In the genomic region with DNA sequence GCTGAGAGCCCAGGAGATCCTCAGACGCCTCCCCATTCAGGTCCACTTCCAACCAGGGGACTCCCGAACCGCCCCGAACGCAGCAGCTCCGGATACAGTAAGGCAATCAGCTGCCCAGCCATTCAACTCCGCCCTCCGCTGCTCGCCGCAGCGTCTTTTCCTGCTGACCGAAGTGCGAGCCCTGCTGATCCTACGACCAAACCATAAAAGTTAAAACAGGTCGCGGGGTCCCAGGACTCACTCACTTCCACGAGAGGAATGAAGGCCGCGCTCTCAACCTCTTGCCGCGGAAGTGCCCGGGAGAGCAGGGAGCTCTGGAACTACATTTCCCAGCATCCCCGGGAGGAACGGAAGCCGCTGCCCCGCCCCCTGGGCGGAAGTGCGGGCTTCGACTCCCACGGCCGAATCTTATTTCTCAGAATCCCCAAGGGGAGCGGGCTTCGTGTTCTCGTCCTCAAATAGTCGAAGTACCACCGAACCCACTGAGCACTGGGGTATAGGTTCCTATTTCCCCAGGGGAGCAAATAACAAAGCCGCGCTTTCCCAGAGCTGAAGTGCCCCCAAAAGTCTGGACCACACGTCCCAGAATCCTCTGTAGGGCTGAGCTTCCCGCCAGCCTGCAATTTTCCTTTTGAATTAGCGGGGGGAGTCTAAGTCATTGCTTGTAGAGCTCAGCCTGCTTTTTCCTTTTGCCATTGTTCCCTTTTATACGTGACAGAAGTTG, we compare ENCODE assay signal across 1 cellular context.
TF ChIP-seq lines count a peak whose summit lies in the region.

TSS of gene ZNF45 (minus strand) at position 298 of the 724 bp plus-strand sequence. CDS start 13,097 bp downstream, outside the sequence.

TF ChIP-seq in HepG2, 621 proteins besides CTCF, POLR2A, EP300 and RAD21 (continued from another document and continues in another):
- TF ChIP-seq, protein P1, sequence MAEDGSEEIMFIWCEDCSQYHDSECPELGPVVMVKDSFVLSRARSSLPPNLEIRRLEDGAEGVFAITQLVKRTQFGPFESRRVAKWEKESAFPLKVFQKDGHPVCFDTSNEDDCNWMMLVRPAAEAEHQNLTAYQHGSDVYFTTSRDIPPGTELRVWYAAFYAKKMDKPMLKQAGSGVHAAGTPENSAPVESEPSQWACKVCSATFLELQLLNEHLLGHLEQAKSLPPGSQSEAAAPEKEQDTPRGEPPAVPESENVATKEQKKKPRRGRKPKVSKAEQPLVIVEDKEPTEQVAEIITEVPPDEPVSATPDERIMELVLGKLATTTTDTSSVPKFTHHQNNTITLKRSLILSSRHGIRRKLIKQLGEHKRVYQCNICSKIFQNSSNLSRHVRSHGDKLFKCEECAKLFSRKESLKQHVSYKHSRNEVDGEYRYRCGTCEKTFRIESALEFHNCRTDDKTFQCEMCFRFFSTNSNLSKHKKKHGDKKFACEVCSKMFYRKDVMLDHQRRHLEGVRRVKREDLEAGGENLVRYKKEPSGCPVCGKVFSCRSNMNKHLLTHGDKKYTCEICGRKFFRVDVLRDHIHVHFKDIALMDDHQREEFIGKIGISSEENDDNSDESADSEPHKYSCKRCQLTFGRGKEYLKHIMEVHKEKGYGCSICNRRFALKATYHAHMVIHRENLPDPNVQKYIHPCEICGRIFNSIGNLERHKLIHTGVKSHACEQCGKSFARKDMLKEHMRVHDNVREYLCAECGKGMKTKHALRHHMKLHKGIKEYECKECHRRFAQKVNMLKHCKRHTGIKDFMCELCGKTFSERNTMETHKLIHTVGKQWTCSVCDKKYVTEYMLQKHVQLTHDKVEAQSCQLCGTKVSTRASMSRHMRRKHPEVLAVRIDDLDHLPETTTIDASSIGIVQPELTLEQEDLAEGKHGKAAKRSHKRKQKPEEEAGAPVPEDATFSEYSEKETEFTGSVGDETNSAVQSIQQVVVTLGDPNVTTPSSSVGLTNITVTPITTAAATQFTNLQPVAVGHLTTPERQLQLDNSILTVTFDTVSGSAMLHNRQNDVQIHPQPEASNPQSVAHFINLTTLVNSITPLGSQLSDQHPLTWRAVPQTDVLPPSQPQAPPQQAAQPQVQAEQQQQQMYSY (CRISPR knock-in tag; IDR thresholded peaks at IDR 0.05): no peak
- no peak for TF ChIP-seq ZNF737 (CRISPR knock-in tag; IDR thresholded peaks at IDR 0.05; ENCODE audit: borderline replicate concordance)
- TF ChIP-seq HMGA1 (CRISPR knock-in tag; conservative IDR thresholded peaks at IDR 0.05): no peak
- TF ChIP-seq ZKSCAN8 (CRISPR knock-in tag; IDR thresholded peaks at IDR 0.05; ENCODE audit: borderline replicate concordance): no peak
- TF ChIP-seq RFX3 (CRISPR knock-in tag; IDR thresholded peaks at IDR 0.05): no peak
- TF ChIP-seq EEA1 (CRISPR knock-in tag; IDR thresholded peaks at IDR 0.05; ENCODE audit: borderline replicate concordance): no peak
- TF ChIP-seq ZNF143 (CRISPR knock-in tag; IDR thresholded peaks at IDR 0.05): peak; percentile 97
- no peak for TF ChIP-seq SNRNP70 (IDR thresholded peaks at IDR 0.05; ENCODE audit: low read depth, low read length)
- TF ChIP-seq, protein P2, sequence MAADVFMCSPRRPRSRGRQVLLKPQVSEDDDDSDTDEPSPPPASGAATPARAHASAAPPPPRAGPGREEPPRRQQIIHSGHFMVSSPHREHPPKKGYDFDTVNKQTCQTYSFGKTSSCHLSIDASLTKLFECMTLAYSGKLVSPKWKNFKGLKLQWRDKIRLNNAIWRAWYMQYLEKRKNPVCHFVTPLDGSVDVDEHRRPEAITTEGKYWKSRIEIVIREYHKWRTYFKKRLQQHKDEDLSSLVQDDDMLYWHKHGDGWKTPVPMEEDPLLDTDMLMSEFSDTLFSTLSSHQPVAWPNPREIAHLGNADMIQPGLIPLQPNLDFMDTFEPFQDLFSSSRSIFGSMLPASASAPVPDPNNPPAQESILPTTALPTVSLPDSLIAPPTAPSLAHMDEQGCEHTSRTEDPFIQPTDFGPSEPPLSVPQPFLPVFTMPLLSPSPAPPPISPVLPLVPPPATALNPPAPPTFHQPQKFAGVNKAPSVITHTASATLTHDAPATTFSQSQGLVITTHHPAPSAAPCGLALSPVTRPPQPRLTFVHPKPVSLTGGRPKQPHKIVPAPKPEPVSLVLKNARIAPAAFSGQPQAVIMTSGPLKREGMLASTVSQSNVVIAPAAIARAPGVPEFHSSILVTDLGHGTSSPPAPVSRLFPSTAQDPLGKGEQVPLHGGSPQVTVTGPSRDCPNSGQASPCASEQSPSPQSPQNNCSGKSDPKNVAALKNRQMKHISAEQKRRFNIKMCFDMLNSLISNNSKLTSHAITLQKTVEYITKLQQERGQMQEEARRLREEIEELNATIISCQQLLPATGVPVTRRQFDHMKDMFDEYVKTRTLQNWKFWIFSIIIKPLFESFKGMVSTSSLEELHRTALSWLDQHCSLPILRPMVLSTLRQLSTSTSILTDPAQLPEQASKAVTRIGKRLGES (CRISPR knock-in tag; IDR thresholded peaks at IDR 0.05; ENCODE audit: borderline replicate concordance): no peak
- TF ChIP-seq, protein P3, sequence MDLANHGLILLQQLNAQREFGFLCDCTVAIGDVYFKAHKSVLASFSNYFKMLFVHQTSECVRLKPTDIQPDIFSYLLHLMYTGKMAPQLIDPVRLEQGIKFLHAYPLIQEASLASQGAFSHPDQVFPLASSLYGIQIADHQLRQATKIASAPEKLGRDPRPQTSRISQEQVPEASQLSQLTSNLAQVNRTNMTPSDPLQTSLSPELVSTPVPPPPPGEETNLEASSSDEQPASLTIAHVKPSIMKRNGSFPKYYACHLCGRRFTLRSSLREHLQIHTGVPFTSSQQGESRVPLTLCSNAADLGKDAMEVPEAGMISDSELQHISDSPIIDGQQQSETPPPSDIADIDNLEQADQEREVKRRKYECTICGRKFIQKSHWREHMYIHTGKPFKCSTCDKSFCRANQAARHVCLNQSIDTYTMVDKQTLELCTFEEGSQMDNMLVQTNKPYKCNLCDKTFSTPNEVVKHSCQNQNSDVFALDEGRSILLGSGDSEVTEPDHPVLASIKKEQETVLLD (CRISPR knock-in tag; IDR thresholded peaks at IDR 0.05; ENCODE audit: low read depth): no peak
- TF ChIP-seq RARG (CRISPR knock-in tag; IDR thresholded peaks at IDR 0.05; ENCODE audit: low read depth): no peak
- peak; percentile 79; the same call in 1 of the 2 replicates for TF ChIP-seq ELF4 (CRISPR knock-in tag; IDR thresholded peaks at IDR 0.05; ENCODE audit: borderline replicate concordance)
- TF ChIP-seq ZMYM4 (CRISPR knock-in tag; IDR thresholded peaks at IDR 0.05): peak; percentile 78; the same call in 1 of the 2 replicates
- TF ChIP-seq CREM (IDR thresholded peaks at IDR 0.05): peak; percentile 97
- TF ChIP-seq CREM (CRISPR knock-in tag; IDR thresholded peaks at IDR 0.05): no peak
- 0 out of 2 replicates have a peak, but pooled peaks have one; percentile 18 for TF ChIP-seq ZNF264 (CRISPR knock-in tag; IDR thresholded peaks at IDR 0.05)
- TF ChIP-seq ZNF564 (CRISPR knock-in tag; IDR thresholded peaks at IDR 0.05): 0 out of 2 replicates have a peak, but pooled peaks have one; percentile 34
- TF ChIP-seq ZNF10 (CRISPR knock-in tag; IDR thresholded peaks at IDR 0.05; ENCODE audit: borderline replicate concordance, low read depth): no peak
- TF ChIP-seq GTF3A (CRISPR knock-in tag; conservative IDR thresholded peaks at IDR 0.05): no peak
- TF ChIP-seq ZSCAN22 (CRISPR knock-in tag; IDR thresholded peaks at IDR 0.05): no peak
- TF ChIP-seq GABPB1 (CRISPR knock-in tag; IDR thresholded peaks at IDR 0.05): peak; percentile 99
- no peak for TF ChIP-seq SOX5 (CRISPR knock-in tag; IDR thresholded peaks at IDR 0.05; ENCODE audit: borderline replicate concordance)
- no peak for TF ChIP-seq STAG1 (CRISPR knock-in tag; IDR thresholded peaks at IDR 0.05)
- TF ChIP-seq ZNF780A (CRISPR knock-in tag; IDR thresholded peaks at IDR 0.05): no peak
- TF ChIP-seq, protein P4, sequence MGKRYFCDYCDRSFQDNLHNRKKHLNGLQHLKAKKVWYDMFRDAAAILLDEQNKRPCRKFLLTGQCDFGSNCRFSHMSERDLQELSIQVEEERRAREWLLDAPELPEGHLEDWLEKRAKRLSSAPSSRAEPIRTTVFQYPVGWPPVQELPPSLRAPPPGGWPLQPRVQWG (CRISPR knock-in tag; IDR thresholded peaks at IDR 0.05; ENCODE audit: borderline replicate concordance, low read depth): no peak
- no peak for TF ChIP-seq EZH2 (conservative IDR thresholded peaks at IDR 0.05; ENCODE audit: low read depth, low read length)
- peak; percentile 54; the same call in 1 of the 2 replicates for TF ChIP-seq CBX5 (CRISPR knock-in tag; IDR thresholded peaks at IDR 0.05; ENCODE audit: borderline replicate concordance)
- TF ChIP-seq ZNF230 (CRISPR knock-in tag; IDR thresholded peaks at IDR 0.05): peak; percentile 50; the same call in 1 of the 2 replicates
- TF ChIP-seq POGZ (CRISPR knock-in tag; IDR thresholded peaks at IDR 0.05): peak; percentile 46; the same call in 1 of the 2 replicates
- no peak for TF ChIP-seq ZFP36L1 (CRISPR knock-in tag; IDR thresholded peaks at IDR 0.05)
- peak; percentile 28 for TF ChIP-seq MED1 (CRISPR knock-in tag; IDR thresholded peaks at IDR 0.05)
- no peak for TF ChIP-seq SMAD3 (CRISPR knock-in tag; IDR thresholded peaks at IDR 0.05)
- no peak for TF ChIP-seq GLI4 (CRISPR knock-in tag; IDR thresholded peaks at IDR 0.05; ENCODE audit: borderline replicate concordance)
- no peak for TF ChIP-seq ZNF12 (CRISPR knock-in tag; IDR thresholded peaks at IDR 0.05)
- no peak for TF ChIP-seq HOXD1 (CRISPR knock-in tag; IDR thresholded peaks at IDR 0.05)
- no peak for TF ChIP-seq ZNF317 (CRISPR knock-in tag; IDR thresholded peaks at IDR 0.05)
- no peak; the same call in 1 of the 2 replicates for TF ChIP-seq KDM5A (IDR thresholded peaks at IDR 0.05; ENCODE audit: borderline replicate concordance, low read length)
- no peak for TF ChIP-seq SRSF4 (IDR thresholded peaks at IDR 0.05; ENCODE audit: low read depth, low read length, poor library complexity, severe bottlenecking)
- TF ChIP-seq, protein P5, sequence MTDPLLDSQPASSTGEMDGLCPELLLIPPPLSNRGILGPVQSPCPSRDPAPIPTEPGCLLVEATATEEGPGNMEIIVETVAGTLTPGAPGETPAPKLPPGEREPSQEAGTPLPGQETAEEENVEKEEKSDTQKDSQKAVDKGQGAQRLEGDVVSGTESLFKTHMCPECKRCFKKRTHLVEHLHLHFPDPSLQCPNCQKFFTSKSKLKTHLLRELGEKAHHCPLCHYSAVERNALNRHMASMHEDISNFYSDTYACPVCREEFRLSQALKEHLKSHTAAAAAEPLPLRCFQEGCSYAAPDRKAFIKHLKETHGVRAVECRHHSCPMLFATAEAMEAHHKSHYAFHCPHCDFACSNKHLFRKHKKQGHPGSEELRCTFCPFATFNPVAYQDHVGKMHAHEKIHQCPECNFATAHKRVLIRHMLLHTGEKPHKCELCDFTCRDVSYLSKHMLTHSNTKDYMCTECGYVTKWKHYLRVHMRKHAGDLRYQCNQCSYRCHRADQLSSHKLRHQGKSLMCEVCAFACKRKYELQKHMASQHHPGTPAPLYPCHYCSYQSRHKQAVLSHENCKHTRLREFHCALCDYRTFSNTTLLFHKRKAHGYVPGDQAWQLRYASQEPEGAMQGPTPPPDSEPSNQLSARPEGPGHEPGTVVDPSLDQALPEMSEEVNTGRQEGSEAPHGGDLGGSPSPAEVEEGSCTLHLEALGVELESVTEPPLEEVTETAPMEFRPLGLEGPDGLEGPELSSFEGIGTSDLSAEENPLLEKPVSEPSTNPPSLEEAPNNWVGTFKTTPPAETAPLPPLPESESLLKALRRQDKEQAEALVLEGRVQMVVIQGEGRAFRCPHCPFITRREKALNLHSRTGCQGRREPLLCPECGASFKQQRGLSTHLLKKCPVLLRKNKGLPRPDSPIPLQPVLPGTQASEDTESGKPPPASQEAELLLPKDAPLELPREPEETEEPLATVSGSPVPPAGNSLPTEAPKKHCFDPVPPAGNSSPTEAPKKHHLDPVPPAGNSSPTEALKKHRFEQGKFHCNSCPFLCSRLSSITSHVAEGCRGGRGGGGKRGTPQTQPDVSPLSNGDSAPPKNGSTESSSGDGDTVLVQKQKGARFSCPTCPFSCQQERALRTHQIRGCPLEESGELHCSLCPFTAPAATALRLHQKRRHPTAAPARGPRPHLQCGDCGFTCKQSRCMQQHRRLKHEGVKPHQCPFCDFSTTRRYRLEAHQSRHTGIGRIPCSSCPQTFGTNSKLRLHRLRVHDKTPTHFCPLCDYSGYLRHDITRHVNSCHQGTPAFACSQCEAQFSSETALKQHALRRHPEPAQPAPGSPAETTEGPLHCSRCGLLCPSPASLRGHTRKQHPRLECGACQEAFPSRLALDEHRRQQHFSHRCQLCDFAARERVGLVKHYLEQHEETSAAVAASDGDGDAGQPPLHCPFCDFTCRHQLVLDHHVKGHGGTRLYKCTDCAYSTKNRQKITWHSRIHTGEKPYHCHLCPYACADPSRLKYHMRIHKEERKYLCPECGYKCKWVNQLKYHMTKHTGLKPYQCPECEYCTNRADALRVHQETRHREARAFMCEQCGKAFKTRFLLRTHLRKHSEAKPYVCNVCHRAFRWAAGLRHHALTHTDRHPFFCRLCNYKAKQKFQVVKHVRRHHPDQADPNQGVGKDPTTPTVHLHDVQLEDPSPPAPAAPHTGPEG (CRISPR knock-in tag; IDR thresholded peaks at IDR 0.05): peak; percentile 55; the same call in 1 of the 2 replicates
- no peak for TF ChIP-seq BCLAF1 (IDR thresholded peaks at IDR 0.05)
- peak; percentile 50 for TF ChIP-seq ZGPAT (CRISPR knock-in tag; IDR thresholded peaks at IDR 0.05)
- no peak for TF ChIP-seq FLYWCH1 (CRISPR knock-in tag; IDR thresholded peaks at IDR 0.05)
- TF ChIP-seq ZNF569 (CRISPR knock-in tag; IDR thresholded peaks at IDR 0.05; ENCODE audit: borderline replicate concordance): no peak
